ENCODE assay signal across 35 cellular contexts in genomic region chr2:55130849-55131248, GRCh38.
"Had no signal": no experiment of that assay in that cellular context is flagged by ENCODE, and none has a peak within 500 bp of the region (broad histone marks: within the 10 kb centered on the region; RNA-seq: fewer than 3 reads in every experiment).

No MANE protein-coding gene starts in this region.

- H3K4me3 ChIP-seq: ascending aorta, cardiac muscle cell, colonic mucosa, left ventricle myocardium inferior, lung, mucosa of descending colon, ovary, skin epidermis, thyroid gland, upper lobe of left lung, vagina had no signal

- DNase-seq: activated CD4-positive, alpha-beta T cell treated with anti-CD3 and anti-CD28 coated beads for 1 hour; activated CD4-positive, alpha-beta T cell treated with anti-CD3 and anti-CD28 coated beads, Interleukin-2, amount 50 U/mL, for 1 hour; activated CD8-positive, alpha-beta T cell treated with anti-CD3 and anti-CD28 coated beads for 36 hours; activated effector memory CD4-positive, alpha-beta T cell treated with Interleukin-2 at 50 U/mL for 16 hours; activated naive CD4-positive, alpha-beta T cell treated with anti-CD3 and anti-CD28 coated beads for 36 hours; activated naive CD8-positive, alpha-beta T cell treated with anti-CD3 and anti-CD28 coated beads, Interleukin-2, amount 10 ng/mL, durations not matched to agents 7 days and 5 days; activated T-cell treated with anti-CD3 and anti-CD28 coated beads, Interleukin-2, amount 50 U/mL, for 48 hours; cerebellar nuclear complex; colonic mucosa; effector memory CD4-positive, alpha-beta T cell; glutamatergic neuron; islet precursor cell; left ventricle myocardium inferior; mucosa of descending colon; nephron progenitor cell; ovary; retina; stimulated activated CD4-positive, alpha-beta T cell treated with anti-CD3 and anti-CD28 coated beads, Interleukin-12 subunit alpha, Interleukin-12 subunit beta, amount 100 ng/mL, for 4 hours; stimulated activated CD4-positive, alpha-beta T cell treated with anti-CD3 and anti-CD28 coated beads, Interleukin-4, amount 100 ng/mL, for 24 hours; stimulated activated naive CD8-positive, alpha-beta T cell treated with anti-CD3 and anti-CD28 coated beads, Interleukin-15, amount 100 ng/mL, for 72 hours; T-helper 17 cell; T1000; thyroid gland; upper lobe of left lung had no signal

- H3K27me3 ChIP-seq: ascending aorta, cardiac muscle cell, colonic mucosa, neutrophil, ovary, thyroid gland, upper lobe of left lung, vagina had no signal

- H3K27ac Mint-ChIP-seq: activated CD8-positive, alpha-beta T cell treated with anti-CD3 and anti-CD28 coated beads for 36 hours; activated naive CD4-positive, alpha-beta T cell treated with anti-CD3 and anti-CD28 coated beads for 36 hours; activated naive CD8-positive, alpha-beta T cell treated with anti-CD3 and anti-CD28 coated beads, Interleukin-2, amount 10 ng/mL, durations not matched to agents 7 days and 5 days; brain; nephron progenitor cell; progenitor cell of endocrine pancreas; stimulated activated memory B cell treated with anti-CD40 and anti-IgM and Interleukin-4, amounts not matched to agents 10 μg/mL and 1 μg/mL and 100 μg/mL, for 72 hours; T-helper 17 cell; WTC11 had no signal

- ATAC-seq: activated CD8-positive, alpha-beta T cell treated with anti-CD3 and anti-CD28 coated beads for 36 hours; mucosa of descending colon; sciatic nerve; stimulated activated memory B cell treated with anti-CD40 and anti-IgM and Interleukin-4, amounts not matched to agents 10 μg/mL and 1 μg/mL and 100 μg/mL, for 72 hours; stimulated activated naive CD8-positive, alpha-beta T cell treated with anti-CD3 and anti-CD28 coated beads, Interleukin-15, amount 100 ng/mL, for 72 hours; T-helper 17 cell; WTC11 had no signal

- H3K27ac ChIP-seq: ascending aorta, cardiac muscle cell, colonic mucosa, left ventricle myocardium inferior, neutrophil, ovary, skin epidermis, thyroid gland, upper lobe of left lung, vagina had no signal

- H3K9me3 Mint-ChIP-seq: nephron progenitor cell; stimulated activated memory B cell treated with anti-CD40 and anti-IgM and Interleukin-4, amounts not matched to agents 10 μg/mL and 1 μg/mL and 100 μg/mL, for 72 hours had no signal

- H3K36me3 ChIP-seq: ascending aorta, cardiac muscle cell, colonic mucosa, left ventricle myocardium inferior, neutrophil, ovary, thyroid gland, upper lobe of left lung, vagina had no signal

- H3K4me1 ChIP-seq: colonic mucosa had no signal

- H3K9me3 ChIP-seq: ascending aorta, colonic mucosa, left ventricle myocardium inferior, mucosa of descending colon, neutrophil, ovary, thyroid gland, upper lobe of left lung, vagina had no signal

- H3K27me3 Mint-ChIP-seq: activated CD8-positive, alpha-beta T cell treated with anti-CD3 and anti-CD28 coated beads for 36 hours; activated naive CD8-positive, alpha-beta T cell treated with anti-CD3 and anti-CD28 coated beads, Interleukin-2, amount 10 ng/mL, durations not matched to agents 7 days and 5 days; brain; progenitor cell of endocrine pancreas; stimulated activated memory B cell treated with anti-CD40 and anti-IgM and Interleukin-4, amounts not matched to agents 10 μg/mL and 1 μg/mL and 100 μg/mL, for 72 hours; stimulated activated naive CD8-positive, alpha-beta T cell treated with anti-CD3 and anti-CD28 coated beads, Interleukin-15, amount 100 ng/mL, for 72 hours; T-helper 17 cell had no signal

- H3K4me3 Mint-ChIP-seq: activated CD8-positive, alpha-beta T cell treated with anti-CD3 and anti-CD28 coated beads for 36 hours; activated naive CD4-positive, alpha-beta T cell treated with anti-CD3 and anti-CD28 coated beads for 36 hours; activated naive CD8-positive, alpha-beta T cell treated with anti-CD3 and anti-CD28 coated beads, Interleukin-2, amount 10 ng/mL, durations not matched to agents 7 days and 5 days; brain; nephron progenitor cell; stimulated activated memory B cell treated with anti-CD40 and anti-IgM and Interleukin-4, amounts not matched to agents 10 μg/mL and 1 μg/mL and 100 μg/mL, for 72 hours; stimulated activated naive CD8-positive, alpha-beta T cell treated with anti-CD3 and anti-CD28 coated beads, Interleukin-15, amount 100 ng/mL, for 72 hours; T-helper 17 cell; WTC11 had no signal

- H3K36me3 Mint-ChIP-seq: activated naive CD8-positive, alpha-beta T cell treated with anti-CD3 and anti-CD28 coated beads, Interleukin-2, amount 10 ng/mL, durations not matched to agents 7 days and 5 days; brain; stimulated activated memory B cell treated with anti-CD40 and anti-IgM and Interleukin-4, amounts not matched to agents 10 μg/mL and 1 μg/mL and 100 μg/mL, for 72 hours; WTC11 had no signal
